9 cellular contexts compared by ENCODE assay signal in the genomic region with DNA sequence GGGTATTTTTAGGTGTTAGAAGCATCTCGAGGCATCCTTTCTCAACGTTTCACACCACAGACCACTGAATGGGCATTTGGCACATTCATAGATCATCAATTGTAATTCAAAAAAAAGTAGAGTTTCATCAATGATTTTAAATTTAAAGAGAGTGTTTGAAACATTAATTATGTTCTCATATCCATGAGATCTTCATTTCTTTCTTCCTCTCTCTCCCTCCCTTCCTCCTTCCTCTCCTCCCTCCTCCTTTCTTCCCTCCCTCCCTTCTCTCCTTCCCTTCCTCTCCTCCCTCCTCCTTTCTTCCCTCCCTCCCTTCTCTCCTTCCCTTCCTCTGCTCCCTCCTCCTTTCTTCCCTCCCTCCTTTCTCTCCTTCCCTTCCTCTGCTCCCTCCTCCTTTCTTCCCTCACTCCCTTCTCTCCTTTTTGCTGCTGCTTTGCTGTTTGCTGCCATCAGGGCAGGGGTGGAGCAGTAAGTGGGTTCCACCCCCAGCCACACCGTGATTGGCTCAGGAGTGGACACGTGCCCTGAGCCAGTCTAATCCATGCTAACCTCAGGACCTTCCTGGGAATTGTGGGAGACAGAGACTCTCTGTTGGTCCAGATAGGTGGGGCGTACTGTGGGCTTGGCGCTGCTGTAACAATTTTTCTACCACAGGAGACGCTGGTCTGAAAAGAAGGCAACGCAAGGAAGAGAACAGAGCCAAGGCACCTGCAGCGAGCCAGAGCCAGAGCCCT. TPM values are rescaled to one million over a fixed set of nuclear protein-coding genes. Genes with fewer than 3 reads are reported as not detected.
DNase-seq lines count a peak whose midpoint lies in the region; ATAC-seq and TF ChIP-seq lines count a peak whose summit lies in the region.
"Had no signal": no experiment of that assay in that cellular context is flagged by ENCODE, and none has a peak within 500 bp of the region (broad histone marks: within the 10 kb centered on the region; RNA-seq: fewer than 3 reads in every experiment).

No MANE protein-coding gene starts in this region.

- intact Hi-C loops in left lung (cut with DNase I) = no loop called here
- intact Hi-C loops in activated T-helper 2 cell treated with anti-CD3 and anti-CD28 coated beads, Interferon-gamma antibody, Interleukin-2, Interleukin-4, amounts not matched to agents 10 μg/mL and 5 μg/mL and 100 μg/mL, durations not matched to agents 14 hours and 24 hours and 36 hours (cut with micrococcal nuclease) = no loop called here

- H3K36me3 ChIP-seq in left lung = no peaks in the 10 kb centered on the region
- H3K36me3 ChIP-seq in thoracic aorta = no peaks in the 10 kb centered on the region

- H3K4me3 Mint-ChIP-seq in activated T-helper 2 cell treated with anti-CD3 and anti-CD28 coated beads, Interferon-gamma antibody, Interleukin-2, Interleukin-4, amounts not matched to agents 10 μg/mL and 5 μg/mL and 100 μg/mL, durations not matched to agents 14 hours and 24 hours and 36 hours (ENCODE audit: low read depth) = no peak overlapping the region
- H3K4me3 Mint-ChIP-seq: memory B cell had no signal

- peak overlapping the region; percentile 78 to 86 for H3K27ac ChIP-seq in left lung
- peak overlapping the region; percentile 75 to 83 for H3K27ac ChIP-seq in thoracic aorta

- H3K27ac Mint-ChIP-seq in activated T-helper 2 cell treated with anti-CD3 and anti-CD28 coated beads, Interferon-gamma antibody, Interleukin-2, Interleukin-4, amounts not matched to agents 10 μg/mL and 5 μg/mL and 100 μg/mL, durations not matched to agents 14 hours and 24 hours and 36 hours = no peak overlapping the region
- H3K27ac Mint-ChIP-seq: memory B cell had no signal

- H3K9me3 Mint-ChIP-seq in activated T-helper 2 cell treated with anti-CD3 and anti-CD28 coated beads, Interferon-gamma antibody, Interleukin-2, Interleukin-4, amounts not matched to agents 10 μg/mL and 5 μg/mL and 100 μg/mL, durations not matched to agents 14 hours and 24 hours and 36 hours = no peaks in the 10 kb centered on the region
- H3K9me3 Mint-ChIP-seq: memory B cell had no signal

- H3K4me1 ChIP-seq in left lung = peaks cover 16 to 27% of the 10 kb centered on the region in 2 donors
- H3K4me1 ChIP-seq in thoracic aorta (ENCODE audit: control insufficient read depth in 1 of 2, low read depth in 2 of 2) = peaks cover 7 to 40% of the 10 kb centered on the region in 2 donors

- H3K36me3 Mint-ChIP-seq in activated T-helper 2 cell treated with anti-CD3 and anti-CD28 coated beads, Interferon-gamma antibody, Interleukin-2, Interleukin-4, amounts not matched to agents 10 μg/mL and 5 μg/mL and 100 μg/mL, durations not matched to agents 14 hours and 24 hours and 36 hours (ENCODE audit: low read depth) = no peaks in the 10 kb centered on the region
- H3K36me3 Mint-ChIP-seq: memory B cell had no signal

- ATAC-seq in left lung (peak; percentile 88), thoracic aorta (ENCODE audit: insufficient number of reproducible peaks, low FRiP score, low read depth) (peak; percentile 94), GM18502 (IDR thresholded peaks at IDR 0.05; ENCODE audit: poor library complexity, unreplicated experiment) (no peak)

- peaks cover 4% of the 10 kb centered on the region for H3K4me1 Mint-ChIP-seq in activated T-helper 2 cell treated with anti-CD3 and anti-CD28 coated beads, Interferon-gamma antibody, Interleukin-2, Interleukin-4, amounts not matched to agents 10 μg/mL and 5 μg/mL and 100 μg/mL, durations not matched to agents 14 hours and 24 hours and 36 hours (ENCODE audit: low read depth)

- H3K27me3 ChIP-seq in left lung (peaks cover 0 to 52% of the 10 kb centered on the region in 2 donors), thoracic aorta (replicated peaks; ENCODE audit: insufficient read depth) (no peaks in the 10 kb centered on the region)

- TF ChIP-seq CTCF in left lung (IDR thresholded peaks at IDR 0.05) (no peak), thoracic aorta (IDR thresholded peaks at IDR 0.05) (peak; percentile 40)

- DNase-seq in EL = peak; percentile 91
- DNase-seq in NCI-H2227 treated with DMSO at 0.1 percent for 48 hours (lab: John Stamatoyannopoulos, UW) = peak; percentile 57
- DNase-seq in cerebellar cortex (ENCODE audit: low spot score) = peak; percentile 96
- DNase-seq in left lung = peak in 1 of 2 donors; percentile 77
- DNase-seq in thoracic aorta (ENCODE audit: low spot score) = peak; percentile 28
- no peak for DNase-seq in activated gamma-delta T cell (lab: John Stamatoyannopoulos, UW)
- no peak for DNase-seq in activated T-helper 2 cell treated with anti-CD3 and anti-CD28 coated beads, Interferon-gamma antibody, Interleukin-2, Interleukin-4, amounts not matched to agents 10 μg/mL and 5 μg/mL and 100 μg/mL, durations not matched to agents 14 hours and 24 hours and 36 hours (ENCODE audit: low spot score)

- H3K4me3 ChIP-seq in left lung (no peak overlapping the region), thoracic aorta (peak overlapping the region; percentile 54)

- H3K27me3 Mint-ChIP-seq in activated T-helper 2 cell treated with anti-CD3 and anti-CD28 coated beads, Interferon-gamma antibody, Interleukin-2, Interleukin-4, amounts not matched to agents 10 μg/mL and 5 μg/mL and 100 μg/mL, durations not matched to agents 14 hours and 24 hours and 36 hours (ENCODE audit: low read depth) = peaks cover 41% of the 10 kb centered on the region

- no peaks in the 10 kb centered on the region for H3K9me3 ChIP-seq in left lung
- no peaks in the 10 kb centered on the region for H3K9me3 ChIP-seq in thoracic aorta

RNA-seq across cellular contexts. Expression of a gene that starts 33.8 kb away (rescaled TPM):
- 10 to 100 TPM in 1 of 2 donors, 1 to 10 TPM in 1; 2.4 to 25.5 TPM for total RNA-seq in left lung
- 1 to 10 TPM in 1 of 2 donors, under 1 TPM in 1; 0.41 to 5.1 TPM for total RNA-seq in thoracic aorta
- not detected in 2 replicates for total RNA-seq in activated T-helper 2 cell treated with anti-CD3 and anti-CD28 coated beads, Interferon-gamma antibody, Interleukin-2, Interleukin-4, amounts not matched to agents 10 μg/mL and 5 μg/mL and 100 μg/mL, durations not matched to agents 14 hours and 24 hours and 36 hours

RNA-seq across cellular contexts. Expression of a gene that starts 51.6 kb away (rescaled TPM):
- 10 to 100 TPM; 63.0 to 80.0 TPM for total RNA-seq in left lung
- 100 to 1,000 TPM in 1 of 2 donors, 10 to 100 TPM in 1; 80.1 to 111 TPM for total RNA-seq in thoracic aorta
- 117 and 120 TPM in 2 replicates for total RNA-seq in activated T-helper 2 cell treated with anti-CD3 and anti-CD28 coated beads, Interferon-gamma antibody, Interleukin-2, Interleukin-4, amounts not matched to agents 10 μg/mL and 5 μg/mL and 100 μg/mL, durations not matched to agents 14 hours and 24 hours and 36 hours

RNA-seq across cellular contexts. Expression of a gene that starts 58.5 kb away (rescaled TPM):
- total RNA-seq in left lung (1 to 10 TPM; 1.9 to 9.5 TPM), thoracic aorta (under 1 TPM in 1 of 2 donors, not detected in 1; 0.42 TPM)
- 17.0 and 17.2 TPM in 2 replicates for total RNA-seq in activated T-helper 2 cell treated with anti-CD3 and anti-CD28 coated beads, Interferon-gamma antibody, Interleukin-2, Interleukin-4, amounts not matched to agents 10 μg/mL and 5 μg/mL and 100 μg/mL, durations not matched to agents 14 hours and 24 hours and 36 hours

Comparison
In these comparisons a context has a peak if more than half of its experiments do, and no peak if none do; other contexts are left out.
1. DNase-seq: peak in EL (single experiment), NCI-H2227 treated with DMSO at 0.1 percent for 48 hours (single experiment), cerebellar cortex (single experiment) and thoracic aorta (single experiment); none in activated gamma-delta T cell (single experiment) and activated T-helper 2 cell treated with anti-CD3 and anti-CD28 coated beads, Interferon-gamma antibody, Interleukin-2, Interleukin-4, amounts not matched to agents 10 μg/mL and 5 μg/mL and 100 μg/mL, durations not matched to agents 14 hours and 24 hours and 36 hours (single experiment).